In the genomic region with DNA sequence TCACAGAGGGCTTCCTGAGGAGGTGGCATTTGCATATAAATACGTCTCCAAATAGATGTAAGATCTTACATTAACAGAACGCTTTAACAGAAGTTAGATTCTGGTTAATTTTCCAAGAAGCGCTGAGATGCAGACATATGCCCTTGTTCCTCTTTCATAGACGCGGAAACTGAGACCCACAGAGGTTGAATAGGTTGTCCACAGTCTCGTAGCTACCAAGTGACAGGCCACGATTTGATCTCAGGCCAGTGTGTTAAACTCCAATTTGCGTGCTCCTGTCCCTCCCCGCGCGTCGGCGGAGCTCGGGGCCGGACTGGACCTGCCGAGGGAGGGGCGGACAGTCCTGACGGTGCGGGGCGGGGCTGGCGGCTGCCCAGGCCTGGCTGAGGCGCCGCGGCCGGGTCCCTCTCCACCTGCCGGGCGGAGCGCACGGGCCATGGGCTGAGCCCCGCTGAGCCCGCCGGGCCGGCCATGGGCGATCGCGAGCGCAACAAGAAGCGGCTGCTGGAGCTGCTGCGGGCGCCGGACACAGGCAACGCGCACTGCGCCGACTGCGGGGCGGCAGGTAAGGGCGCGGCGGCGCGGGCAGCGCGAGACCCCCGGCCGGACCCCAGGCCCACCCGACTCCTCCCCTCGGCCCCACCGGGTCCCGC, we compare ENCODE assay signal across 8 cellular contexts. TPM values are rescaled to one million over a fixed set of nuclear protein-coding genes. Genes with fewer than 3 reads are reported as not detected.
A peak's percentile ranks its signal among the peaks of the same experiment; 100 is the strongest.
DNase-seq lines count a peak whose midpoint lies in the region; ATAC-seq, FAIRE-seq and TF ChIP-seq lines count a peak whose summit lies in the region.

A gene with protein sequence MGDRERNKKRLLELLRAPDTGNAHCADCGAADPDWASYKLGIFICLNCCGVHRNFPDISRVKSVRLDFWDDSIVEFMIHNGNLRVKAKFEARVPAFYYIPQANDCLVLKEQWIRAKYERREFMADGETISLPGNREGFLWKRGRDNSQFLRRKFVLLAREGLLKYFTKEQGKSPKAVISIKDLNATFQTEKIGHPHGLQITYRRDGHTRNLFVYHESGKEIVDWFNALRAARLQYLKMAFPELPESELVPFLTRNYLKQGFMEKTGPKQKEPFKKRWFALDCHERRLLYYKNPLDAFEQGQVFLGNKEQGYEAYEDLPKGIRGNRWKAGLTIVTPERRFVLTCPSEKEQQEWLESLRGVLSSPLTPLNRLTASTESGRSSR (plus strand): TSS at position 402 of the 653 bp plus-strand sequence. CDS start 70 bp downstream, at position 472.

- no peak for DNase-seq in AG04449 (ENCODE audit: low read depth, low spot score)
- no peak for DNase-seq in GM19239 (ENCODE audit: insufficient read length, low spot score)
- DNase-seq in epithelial cell of proximal tubule (ENCODE audit: low read depth): no peak
- peak; percentile 89 for DNase-seq in upper lobe of right lung

- intact Hi-C loops in upper lobe of right lung (cut with DNase I): no loop called here

- TF ChIP-seq CTCF in AG04449 (IDR thresholded peaks at IDR 0.05; ENCODE audit: insufficient read depth, low read length, missing control alignments): no peak
- no peak for TF ChIP-seq CTCF in epithelial cell of proximal tubule (conservative IDR thresholded peaks at IDR 0.05; ENCODE audit: low read depth, low read length)
- no peak for TF ChIP-seq CTCF in upper lobe of right lung (IDR thresholded peaks at IDR 0.05)

- H3K4me3 ChIP-seq in AG04449 (ENCODE audit: low read depth, low read length): peak within 1 kb of the TSS; percentile 29
- peak within 1 kb of the TSS; percentile 59 for H3K4me3 ChIP-seq in epithelial cell of proximal tubule (ENCODE audit: low read depth, low read length)
- H3K4me3 ChIP-seq in mononuclear cell (ENCODE audit: low read length): peak within 1 kb of the TSS; percentile 47
- H3K4me3 ChIP-seq in upper lobe of right lung: peak within 1 kb of the TSS; percentile 58

- CTCF ChIA-PET in AG04449 (lab: Yijun Ruan, JAX): no interaction called here

- H3K9me3 ChIP-seq in mononuclear cell (ENCODE audit: low read depth, low read length): no peaks in the 10 kb centered on the region
- H3K9me3 ChIP-seq in upper lobe of right lung: no peaks in the 10 kb centered on the region

- H3K27me3 ChIP-seq in mononuclear cell (ENCODE audit: insufficient read depth, low read length): peaks cover 19% of the 10 kb centered on the region
- peaks cover 17% of the 10 kb centered on the region for H3K27me3 ChIP-seq in upper lobe of right lung

- peak; percentile 51 for ATAC-seq in SK-N-SH treated with all-trans-retinoic acid at 6 μM for 48 hours
- ATAC-seq in upper lobe of right lung: peak; percentile 96
- no peak for ATAC-seq in HG03521 (IDR thresholded peaks at IDR 0.05; ENCODE audit: unreplicated experiment)
- no peak for ATAC-seq in GM21423 (IDR thresholded peaks at IDR 0.05; ENCODE audit: unreplicated experiment)

- peak; percentile 71 for FAIRE-seq in GM19239 (lab: Jason Lieb, UNC)

- H3K4me1 ChIP-seq in mononuclear cell (ENCODE audit: insufficient read depth, low read length) (peaks cover 24% of the 10 kb centered on the region), upper lobe of right lung (peaks cover 8% of the 10 kb centered on the region)

- H3K36me3 ChIP-seq in upper lobe of right lung: no peaks in the 10 kb centered on the region

- H3K27ac ChIP-seq in upper lobe of right lung: peak within 1 kb of the TSS; percentile 36

- POLR2A ChIA-PET in AG04449 (lab: Yijun Ruan, JAX): no interaction called here

TF ChIP-seq in SK-N-SH treated with all-trans-retinoic acid at 6 μM for 48 hours, 23 proteins besides CTCF, POLR2A, EP300 and RAD21:
- TF ChIP-seq OSR1 (CRISPR knock-in tag; IDR thresholded peaks at IDR 0.05): no peak
- no peak for TF ChIP-seq ISL1 (CRISPR knock-in tag; IDR thresholded peaks at IDR 0.05)
- TF ChIP-seq TCF4 (CRISPR knock-in tag; IDR thresholded peaks at IDR 0.05; ENCODE audit: borderline replicate concordance): no peak
- TF ChIP-seq ZC3H10 (CRISPR knock-in tag; IDR thresholded peaks at IDR 0.05): no peak
- TF ChIP-seq, protein P1, sequence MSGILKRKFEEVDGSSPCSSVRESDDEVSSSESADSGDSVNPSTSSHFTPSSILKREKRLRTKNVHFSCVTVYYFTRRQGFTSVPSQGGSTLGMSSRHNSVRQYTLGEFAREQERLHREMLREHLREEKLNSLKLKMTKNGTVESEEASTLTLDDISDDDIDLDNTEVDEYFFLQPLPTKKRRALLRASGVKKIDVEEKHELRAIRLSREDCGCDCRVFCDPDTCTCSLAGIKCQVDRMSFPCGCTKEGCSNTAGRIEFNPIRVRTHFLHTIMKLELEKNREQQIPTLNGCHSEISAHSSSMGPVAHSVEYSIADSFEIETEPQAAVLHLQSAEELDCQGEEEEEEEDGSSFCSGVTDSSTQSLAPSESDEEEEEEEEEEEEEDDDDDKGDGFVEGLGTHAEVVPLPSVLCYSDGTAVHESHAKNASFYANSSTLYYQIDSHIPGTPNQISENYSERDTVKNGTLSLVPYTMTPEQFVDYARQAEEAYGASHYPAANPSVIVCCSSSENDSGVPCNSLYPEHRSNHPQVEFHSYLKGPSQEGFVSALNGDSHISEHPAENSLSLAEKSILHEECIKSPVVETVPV (CRISPR knock-in tag; IDR thresholded peaks at IDR 0.05): no peak

RNA-seq across cellular contexts. Expression of the gene that starts here (rescaled TPM):
- total RNA-seq in epithelial cell of proximal tubule: 4.6 and 5.1 TPM in 2 replicates
- 20.8 TPM for total RNA-seq in mononuclear cell
- 19.8 TPM for total RNA-seq in upper lobe of right lung

Comparison
In these comparisons a context has a peak if more than half of its experiments do, and no peak if none do; other contexts are left out.
1. ATAC-seq: peak in SK-N-SH treated with all-trans-retinoic acid at 6 μM for 48 hours (single experiment) and upper lobe of right lung (single experiment); none in HG03521 (single experiment) and GM21423 (single experiment).
2. Peak in every context shown above with its lines, with median percentiles within 50 percentile points of each other: H3K4me3 ChIP-seq.